21 cellular contexts compared by ENCODE assay signal in the genomic region with DNA sequence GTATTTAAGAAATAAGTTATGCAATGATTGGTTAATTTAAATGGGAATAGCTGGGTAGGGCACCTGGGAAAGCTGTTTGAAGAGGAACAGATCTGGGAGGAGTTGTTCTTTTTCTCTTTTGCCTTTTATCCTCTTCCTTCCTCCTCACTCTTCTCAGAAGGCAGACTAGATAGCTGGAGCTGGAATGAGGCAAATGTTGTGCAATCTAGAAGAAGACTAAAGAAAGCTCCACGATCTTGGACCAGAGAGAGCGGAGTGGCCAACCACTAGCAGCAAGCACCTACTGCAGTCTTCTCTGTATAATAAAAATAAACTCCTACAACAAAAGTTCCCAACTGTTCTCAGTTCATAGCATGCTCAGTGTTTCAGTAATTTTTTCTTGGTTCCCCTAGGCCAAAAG. TPM values are rescaled to one million over a fixed set of nuclear protein-coding genes. Genes with fewer than 3 reads are reported as not detected.
A peak's percentile ranks its signal among the peaks of the same experiment; 100 is the strongest.
DNase-seq lines count a peak whose midpoint lies in the region; ATAC-seq, FAIRE-seq and TF ChIP-seq lines count a peak whose summit lies in the region.
"Had no signal": no experiment of that assay in that cellular context is flagged by ENCODE, and none has a peak within 500 bp of the region (broad histone marks: within the 10 kb centered on the region; RNA-seq: fewer than 3 reads in every experiment).

No MANE protein-coding gene starts in this region.

- H3K4me2 ChIP-seq in mesenchymal stem cell (ENCODE audit: low read length, poor library complexity, severe bottlenecking), result no peak overlapping the region

- WGBS in mesenchymal stem cell, result 89% methylated on average over 2 of the region's 2 CpGs

- no peak overlapping the region for H2BK12ac ChIP-seq in mesenchymal stem cell (ENCODE audit: low read length in 2 of 2)

- FAIRE-seq in GM18507 (lab: Jason Lieb, UNC), result peak; percentile 18
- FAIRE-seq: A204.1, GM12891 had no signal

- H2BK15ac ChIP-seq in mesenchymal stem cell (ENCODE audit: low read depth, poor library complexity, severe bottlenecking), result no peak overlapping the region

- no peak overlapping the region for H2BK5ac ChIP-seq in mesenchymal stem cell (ENCODE audit: low read depth, low read length, poor library complexity, severe bottlenecking)

- peaks cover 6% of the 10 kb centered on the region for H3K4me1 ChIP-seq in mesenchymal stem cell (ENCODE audit: control insufficient read depth, insufficient read depth, low read depth, low read length)

- H4K91ac ChIP-seq in mesenchymal stem cell (ENCODE audit: low read length), result no peak overlapping the region

- no peak overlapping the region for H3K9ac ChIP-seq in mesenchymal stem cell (ENCODE audit: low read length)

- no peak overlapping the region for H3K14ac ChIP-seq in mesenchymal stem cell (ENCODE audit: low read length in 2 of 2)

- no peaks in the 10 kb centered on the region for H3K9me3 Mint-ChIP-seq in Calu3 (ENCODE audit: low read depth, unreplicated experiment)
- H3K9me3 Mint-ChIP-seq: CD4-positive, alpha-beta T cell; IgD-negative memory B cell had no signal

- H4K8ac ChIP-seq in mesenchymal stem cell (ENCODE audit: low read length), result no peak overlapping the region

- no peak for ATAC-seq in HG02885 (IDR thresholded peaks at IDR 0.05; ENCODE audit: poor library complexity, unreplicated experiment)

- H3K4me1 Mint-ChIP-seq in Calu3 (ENCODE audit: low read depth, unreplicated experiment), result peaks cover 49% of the 10 kb centered on the region

- H3K27me3 ChIP-seq in mesenchymal stem cell (ENCODE audit: control insufficient read depth in 1 of 2, insufficient read depth in 1 of 2, low read length in 2 of 2), result no peaks in the 10 kb centered on the region

- H3K36me3 ChIP-seq in mesenchymal stem cell (ENCODE audit: control insufficient read depth in 1 of 2, insufficient read depth in 2 of 2, low read depth in 1 of 2, low read length in 2 of 2), result peaks cover 7 to 38% of the 10 kb centered on the region in 2 experiments

- no peak overlapping the region for H3K4me3 ChIP-seq in mesenchymal stem cell (ENCODE audit: insufficient read depth in 1 of 2, low read depth in 1 of 2, low read length in 2 of 2)

- in situ Hi-C loops in GM13976 (cut with MboI; ENCODE audit: low sequenced_read_pairs, unreplicated experiment), result no loop called here

- CTCF ChIA-PET in Calu3 (lab: Charles Lee), result interaction anchor here (0.6 to 1.3 kb wide), 2 partner anchors 42 to 124 kb away, joined by 3 to 4 read pairs; no protein-coding TSS in a partner anchor

- H3K4me3 Mint-ChIP-seq in Calu3 (ENCODE audit: low read depth, unreplicated experiment), result no peak overlapping the region
- H3K4me3 Mint-ChIP-seq: CD4-positive, alpha-beta T cell; IgD-negative memory B cell had no signal

- H3K4ac ChIP-seq in mesenchymal stem cell (ENCODE audit: low read depth in 1 of 2, low read length in 2 of 2), result no peak overlapping the region

- peak overlapping the region; percentile 46 for H3K27ac Mint-ChIP-seq in Calu3 (ENCODE audit: unreplicated experiment)
- H3K27ac Mint-ChIP-seq: CD4-positive, alpha-beta T cell; IgD-negative memory B cell had no signal

- TF ChIP-seq CTCF in Calu3 (IDR thresholded peaks at IDR 0.05; ENCODE audit: unreplicated experiment), result no peak
- no peak for TF ChIP-seq CTCF in GM13976 (IDR thresholded peaks at IDR 0.05; ENCODE audit: borderline replicate concordance, control extremely low read depth, extremely low read depth, insufficient read depth, missing control alignments)

- no TSS peak for BruUV-seq in Calu3 (replicated peaks; lab: Mats Ljungman, UMichigan)

- H3K27me3 Mint-ChIP-seq in Calu3 (ENCODE audit: unreplicated experiment), result no peaks in the 10 kb centered on the region

- peaks cover 15% of the 10 kb centered on the region for H3K79me1 ChIP-seq in mesenchymal stem cell (replicated peaks; ENCODE audit: low read length, poor library complexity, severe bottlenecking)

- no peaks in the 10 kb centered on the region for H3K9me3 ChIP-seq in mesenchymal stem cell (ENCODE audit: control insufficient read depth, low read length)
- H3K9me3 ChIP-seq: Caco-2 had no signal

- H2AK5ac ChIP-seq in mesenchymal stem cell (ENCODE audit: low read length, severe bottlenecking), result no peak overlapping the region

- H2AFZ ChIP-seq in mesenchymal stem cell (ENCODE audit: low read depth, low read length), result no peak overlapping the region

- H3K36me3 Mint-ChIP-seq in Calu3 (ENCODE audit: insufficient read depth, unreplicated experiment), result peaks cover 22% of the 10 kb centered on the region
- H3K36me3 Mint-ChIP-seq: IgD-negative memory B cell had no signal

- H3K23ac ChIP-seq in mesenchymal stem cell (ENCODE audit: low read length in 2 of 2), result no peak overlapping the region

- H3K18ac ChIP-seq in mesenchymal stem cell (ENCODE audit: low read depth in 1 of 2, low read length in 2 of 2), result no peak overlapping the region

- H3K27ac ChIP-seq in mesenchymal stem cell (ENCODE audit: low read length, poor library complexity, severe bottlenecking), result peak overlapping the region; percentile 8
- H3K27ac ChIP-seq: C4-2B, HL-60 had no signal

- no peak for DNase-seq in Calu3
- no peak for DNase-seq in GM18507 (ENCODE audit: extremely low spot score, insufficient read length, low read depth)
- peak; percentile 39 for DNase-seq in amniotic epithelial cell (ENCODE audit: low read depth)
- DNase-seq in mesenchymal stem cell, result no peak
- no peak for DNase-seq in NCI-H2081 (lab: John Stamatoyannopoulos, UW)
- no peak for DNase-seq in GM13976 (ENCODE audit: low spot score)
- DNase-seq in SKM-1 (lab: John Stamatoyannopoulos, UW; ENCODE audit: unreplicated experiment), result no peak
- DNase-seq: AML-193; Caco-2; CD4-positive, alpha-beta T cell; DMS79 treated with DMSO at 0.1 percent for 48 hours; GF-D8; HCEC 1CT; Kasumi-1; KG1 had no signal

- H2BK120ac ChIP-seq in mesenchymal stem cell (ENCODE audit: low read depth, low read length), result no peak overlapping the region

- intact Hi-C loops in Calu3 (cut with micrococcal nuclease; ENCODE audit: unreplicated experiment), result no loop called here

RNA-seq across cellular contexts. Expression of a gene that starts 19.3 kb away (rescaled TPM):
- total RNA-seq in Calu3 (2022), result 72.5 and 90.8 TPM in 2 replicates
- 19.0 TPM for polyA plus RNA-seq in mesenchymal stem cell (2013, experiment 1 of 2)
- 18.8 TPM for polyA plus RNA-seq in mesenchymal stem cell (2013, experiment 2 of 2)
- polyA plus RNA-seq: IgD-negative memory B cell had no signal
